In genomic region chr6:157488635-157489226, GRCh38 we compare ENCODE assay signal across 1 cellular context.
TF ChIP-seq lines count a peak whose summit lies in the region.

No MANE protein-coding gene starts in this region.

TF ChIP-seq in HEK293, 187 proteins besides CTCF, POLR2A, EP300 and RAD21 (continued from another document):
- TF ChIP-seq ZSCAN4 (tag by site-specific recombination; IDR thresholded peaks at IDR 0.05) (no peak), ZNF510 (tag by site-specific recombination; IDR thresholded peaks at IDR 0.05; ENCODE audit: insufficient replicate concordance) (no peak), TRIM28 (IDR thresholded peaks at IDR 0.05; ENCODE audit: borderline replicate concordance, low read length) (peak; percentile 32; the same call in 1 of the 2 replicates), ZNF837 (tag by site-specific recombination; IDR thresholded peaks at IDR 0.05) (no peak), ZNF350 (tag by site-specific recombination; IDR thresholded peaks at IDR 0.05) (0 out of 2 replicates have a peak, but pooled peaks have one; percentile 26), ZNF76 (tag by site-specific recombination; IDR thresholded peaks at IDR 0.05; ENCODE audit: borderline replicate concordance, low read depth) (no peak), ZIC2 (tag by site-specific recombination; IDR thresholded peaks at IDR 0.05) (no peak), ZNF600 (tag by site-specific recombination; IDR thresholded peaks at IDR 0.05) (peak; percentile 62), ZNF354C (tag by site-specific recombination; IDR thresholded peaks at IDR 0.05; ENCODE audit: borderline replicate concordance, low read depth) (no peak), KLF9 (tag by site-specific recombination; IDR thresholded peaks at IDR 0.05; ENCODE audit: low read depth) (peak; percentile 51), TCF7L2 (IDR thresholded peaks at IDR 0.05; ENCODE audit: borderline replicate concordance, low read depth, low read length) (0 out of 2 replicates have a peak, but pooled peaks have one; percentile 19), ZNF223 (tag by site-specific recombination; IDR thresholded peaks at IDR 0.05) (no peak), ZNF10 (tag by site-specific recombination; IDR thresholded peaks at IDR 0.05) (no peak), ZNF138 (tag by site-specific recombination; IDR thresholded peaks at IDR 0.05; ENCODE audit: borderline replicate concordance) (no peak), ZBTB17 (tag by site-specific recombination; IDR thresholded peaks at IDR 0.05) (0 out of 2 replicates have a peak, but pooled peaks have one; percentile 18), KLF8 (tag by site-specific recombination; IDR thresholded peaks at IDR 0.05) (no peak), ZBTB8A (tag by site-specific recombination; IDR thresholded peaks at IDR 0.05) (peak; percentile 53; the same call in 1 of the 2 replicates), PRDM10 (tag by site-specific recombination; IDR thresholded peaks at IDR 0.05) (no peak), ZNF214 (tag by site-specific recombination; IDR thresholded peaks at IDR 0.05; ENCODE audit: borderline replicate concordance) (no peak), ZNF394 (tag by site-specific recombination; IDR thresholded peaks at IDR 0.05; ENCODE audit: borderline replicate concordance) (no peak), WT1 (tag by site-specific recombination; IDR thresholded peaks at IDR 0.05) (no peak), ZNF658 (tag by site-specific recombination; IDR thresholded peaks at IDR 0.05) (no peak), SCRT2 (tag by site-specific recombination; IDR thresholded peaks at IDR 0.05) (peak; percentile 64), SP2 (tag by site-specific recombination; IDR thresholded peaks at IDR 0.05) (no peak), HIC1 (tag by site-specific recombination; IDR thresholded peaks at IDR 0.05) (no peak), ZNF248 (tag by site-specific recombination; IDR thresholded peaks at IDR 0.05) (no peak), ZNF791 (tag by site-specific recombination; IDR thresholded peaks at IDR 0.05) (no peak), BCL6B (tag by site-specific recombination; IDR thresholded peaks at IDR 0.05) (no peak), KLF10 (tag by site-specific recombination; IDR thresholded peaks at IDR 0.05) (no peak), MYNN (tag by site-specific recombination; IDR thresholded peaks at IDR 0.05; ENCODE audit: borderline replicate concordance) (no peak), SETDB1 (IDR thresholded peaks at IDR 0.05; ENCODE audit: insufficient read length, low read length) (no peak), ZBTB48 (tag by site-specific recombination; IDR thresholded peaks at IDR 0.05) (0 out of 2 replicates have a peak, but pooled peaks have one; percentile 15), ZBTB49 (tag by site-specific recombination; IDR thresholded peaks at IDR 0.05; ENCODE audit: low read depth) (no peak), ZNF335 (tag by site-specific recombination; conservative IDR thresholded peaks at IDR 0.05) (no peak), ZNF747 (tag by site-specific recombination; IDR thresholded peaks at IDR 0.05) (no peak), YY1 (tag by site-specific recombination; IDR thresholded peaks at IDR 0.05) (no peak), ZNF311 (tag by site-specific recombination; IDR thresholded peaks at IDR 0.05; ENCODE audit: borderline replicate concordance) (no peak)
- TF ChIP-seq, protein P1, sequence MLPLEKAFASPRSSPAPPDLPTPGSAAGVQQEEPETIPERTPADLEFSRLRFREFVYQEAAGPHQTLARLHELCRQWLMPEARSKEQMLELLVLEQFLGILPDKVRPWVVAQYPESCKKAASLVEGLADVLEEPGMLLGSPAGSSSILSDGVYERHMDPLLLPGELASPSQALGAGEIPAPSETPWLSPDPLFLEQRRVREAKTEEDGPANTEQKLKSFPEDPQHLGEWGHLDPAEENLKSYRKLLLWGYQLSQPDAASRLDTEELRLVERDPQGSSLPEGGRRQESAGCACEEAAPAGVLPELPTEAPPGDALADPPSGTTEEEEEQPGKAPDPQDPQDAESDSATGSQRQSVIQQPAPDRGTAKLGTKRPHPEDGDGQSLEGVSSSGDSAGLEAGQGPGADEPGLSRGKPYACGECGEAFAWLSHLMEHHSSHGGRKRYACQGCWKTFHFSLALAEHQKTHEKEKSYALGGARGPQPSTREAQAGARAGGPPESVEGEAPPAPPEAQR (tag by site-specific recombination; IDR thresholded peaks at IDR 0.05) = no peak
- TF ChIP-seq, protein P2, sequence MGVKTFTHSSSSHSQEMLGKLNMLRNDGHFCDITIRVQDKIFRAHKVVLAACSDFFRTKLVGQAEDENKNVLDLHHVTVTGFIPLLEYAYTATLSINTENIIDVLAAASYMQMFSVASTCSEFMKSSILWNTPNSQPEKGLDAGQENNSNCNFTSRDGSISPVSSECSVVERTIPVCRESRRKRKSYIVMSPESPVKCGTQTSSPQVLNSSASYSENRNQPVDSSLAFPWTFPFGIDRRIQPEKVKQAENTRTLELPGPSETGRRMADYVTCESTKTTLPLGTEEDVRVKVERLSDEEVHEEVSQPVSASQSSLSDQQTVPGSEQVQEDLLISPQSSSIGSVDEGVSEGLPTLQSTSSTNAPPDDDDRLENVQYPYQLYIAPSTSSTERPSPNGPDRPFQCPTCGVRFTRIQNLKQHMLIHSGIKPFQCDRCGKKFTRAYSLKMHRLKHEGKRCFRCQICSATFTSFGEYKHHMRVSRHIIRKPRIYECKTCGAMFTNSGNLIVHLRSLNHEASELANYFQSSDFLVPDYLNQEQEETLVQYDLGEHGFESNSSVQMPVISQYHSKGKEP (tag by site-specific recombination; IDR thresholded peaks at IDR 0.05) = 0 out of 2 replicates have a peak, but pooled peaks have one; percentile 4
- TF ChIP-seq, protein P3, sequence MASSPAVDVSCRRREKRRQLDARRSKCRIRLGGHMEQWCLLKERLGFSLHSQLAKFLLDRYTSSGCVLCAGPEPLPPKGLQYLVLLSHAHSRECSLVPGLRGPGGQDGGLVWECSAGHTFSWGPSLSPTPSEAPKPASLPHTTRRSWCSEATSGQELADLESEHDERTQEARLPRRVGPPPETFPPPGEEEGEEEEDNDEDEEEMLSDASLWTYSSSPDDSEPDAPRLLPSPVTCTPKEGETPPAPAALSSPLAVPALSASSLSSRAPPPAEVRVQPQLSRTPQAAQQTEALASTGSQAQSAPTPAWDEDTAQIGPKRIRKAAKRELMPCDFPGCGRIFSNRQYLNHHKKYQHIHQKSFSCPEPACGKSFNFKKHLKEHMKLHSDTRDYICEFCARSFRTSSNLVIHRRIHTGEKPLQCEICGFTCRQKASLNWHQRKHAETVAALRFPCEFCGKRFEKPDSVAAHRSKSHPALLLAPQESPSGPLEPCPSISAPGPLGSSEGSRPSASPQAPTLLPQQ (tag by site-specific recombination; IDR thresholded peaks at IDR 0.05) = no peak
- TF ChIP-seq, protein P4, sequence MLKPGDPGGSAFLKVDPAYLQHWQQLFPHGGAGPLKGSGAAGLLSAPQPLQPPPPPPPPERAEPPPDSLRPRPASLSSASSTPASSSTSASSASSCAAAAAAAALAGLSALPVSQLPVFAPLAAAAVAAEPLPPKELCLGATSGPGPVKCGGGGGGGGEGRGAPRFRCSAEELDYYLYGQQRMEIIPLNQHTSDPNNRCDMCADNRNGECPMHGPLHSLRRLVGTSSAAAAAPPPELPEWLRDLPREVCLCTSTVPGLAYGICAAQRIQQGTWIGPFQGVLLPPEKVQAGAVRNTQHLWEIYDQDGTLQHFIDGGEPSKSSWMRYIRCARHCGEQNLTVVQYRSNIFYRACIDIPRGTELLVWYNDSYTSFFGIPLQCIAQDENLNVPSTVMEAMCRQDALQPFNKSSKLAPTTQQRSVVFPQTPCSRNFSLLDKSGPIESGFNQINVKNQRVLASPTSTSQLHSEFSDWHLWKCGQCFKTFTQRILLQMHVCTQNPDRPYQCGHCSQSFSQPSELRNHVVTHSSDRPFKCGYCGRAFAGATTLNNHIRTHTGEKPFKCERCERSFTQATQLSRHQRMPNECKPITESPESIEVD (tag by site-specific recombination; IDR thresholded peaks at IDR 0.05) = peak; percentile 70
